10 cellular contexts compared by ENCODE assay signal in the genomic region with DNA sequence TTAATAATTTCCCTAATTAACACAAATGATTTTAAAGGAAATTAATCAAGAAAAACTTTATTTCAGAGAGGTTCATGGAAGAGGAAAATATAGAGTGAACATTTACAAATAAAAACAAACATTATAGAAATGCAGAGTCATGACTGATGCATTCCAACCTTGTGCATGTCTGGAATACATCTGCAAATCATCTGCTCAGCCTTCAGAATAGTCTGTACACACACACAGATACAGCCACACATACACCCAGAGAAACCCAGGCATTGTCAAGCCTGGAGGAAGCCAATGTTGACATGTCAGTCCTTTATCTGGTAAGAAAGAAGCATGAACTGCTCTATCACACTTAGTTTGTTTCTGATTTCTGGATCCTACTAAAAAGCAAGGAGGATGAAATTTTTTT.
DNase-seq lines count a peak whose midpoint lies in the region; TF ChIP-seq lines count a peak whose summit lies in the region.
"Had no signal": no experiment of that assay in that cellular context is flagged by ENCODE, and none has a peak within 500 bp of the region (broad histone marks: within the 10 kb centered on the region; RNA-seq: fewer than 3 reads in every experiment).

No MANE protein-coding gene starts in this region.

- H4K8ac ChIP-seq in trophoblast cell (ENCODE audit: low read depth, low read length): no peak overlapping the region

- H2BK5ac ChIP-seq in trophoblast cell (ENCODE audit: low read depth, low read length, poor library complexity): no peak overlapping the region

- H3K4me1 ChIP-seq in SJSA1 (replicated peaks): peaks cover 26% of the 10 kb centered on the region
- H3K4me1 ChIP-seq in trophoblast cell (ENCODE audit: control insufficient read depth in 1 of 2, insufficient read depth in 2 of 2, low read length in 2 of 2): peaks cover 3 to 8% of the 10 kb centered on the region in 2 experiments
- H3K4me1 ChIP-seq: prostate gland had no signal

- no peak overlapping the region for H4K12ac ChIP-seq in trophoblast cell (ENCODE audit: low read depth, low read length)

- H3K27me3 ChIP-seq in SJSA1 (replicated peaks): no peaks in the 10 kb centered on the region
- H3K27me3 ChIP-seq in trophoblast cell (ENCODE audit: insufficient read depth, low read length): no peaks in the 10 kb centered on the region
- H3K27me3 ChIP-seq: adrenal gland had no signal

- H3K18ac ChIP-seq in trophoblast cell (ENCODE audit: low read length): no peak overlapping the region

- no peak overlapping the region for H3K4ac ChIP-seq in trophoblast cell (ENCODE audit: low read depth, low read length)

- H3K27ac ChIP-seq in SJSA1: peak overlapping the region; percentile 97
- H3K27ac ChIP-seq in trophoblast cell (ENCODE audit: low read depth, low read length): no peak overlapping the region
- H3K27ac ChIP-seq: prostate gland had no signal

- H3K4me2 ChIP-seq in trophoblast cell (ENCODE audit: low read length): no peak overlapping the region

- no peak overlapping the region for H3K9ac ChIP-seq in trophoblast cell (ENCODE audit: low read length)

- no peak overlapping the region for H2BK120ac ChIP-seq in trophoblast cell (ENCODE audit: insufficient read depth, low read length, poor library complexity)

- peaks cover 8% of the 10 kb centered on the region for H3K79me1 ChIP-seq in trophoblast cell (ENCODE audit: low read length)

- no peaks in the 10 kb centered on the region for H3K79me2 ChIP-seq in trophoblast cell (ENCODE audit: control insufficient read depth, insufficient read depth, low read length, poor library complexity)

- no peak overlapping the region for H2BK12ac ChIP-seq in trophoblast cell (ENCODE audit: low read length)

- H3K14ac ChIP-seq in trophoblast cell (ENCODE audit: low read length): no peak overlapping the region

- H4K91ac ChIP-seq in trophoblast cell (ENCODE audit: low read depth, low read length): no peak overlapping the region

- H3K36me3 ChIP-seq in SJSA1 (no peaks in the 10 kb centered on the region), trophoblast cell (ENCODE audit: control insufficient read depth in 1 of 2, insufficient read depth in 2 of 2, low read length in 2 of 2) (no peaks in the 10 kb centered on the region)
- H3K36me3 ChIP-seq: adrenal gland, prostate gland had no signal

- H3K9me3 ChIP-seq in SJSA1 (replicated peaks) (no peaks in the 10 kb centered on the region), trophoblast cell (ENCODE audit: insufficient read depth, low read depth, low read length) (no peaks in the 10 kb centered on the region)
- H3K9me3 ChIP-seq: adrenal gland, prostate gland had no signal

- H2AFZ ChIP-seq in trophoblast cell (ENCODE audit: insufficient read depth, low read length, poor library complexity): no peak overlapping the region

- H3K4me3 ChIP-seq in AG10803 (ENCODE audit: low read length) (peak overlapping the region; percentile 29), SJSA1 (no peak overlapping the region), fibroblast of villous mesenchyme (ENCODE audit: low read depth, low read length) (no peak overlapping the region), trophoblast cell (ENCODE audit: low read depth, low read length) (no peak overlapping the region)
- H3K4me3 ChIP-seq: prostate gland had no signal

- TF ChIP-seq CTCF in AG10803 (conservative IDR thresholded peaks at IDR 0.05; ENCODE audit: low read length) (no peak), fibroblast of villous mesenchyme (IDR thresholded peaks at IDR 0.05; ENCODE audit: insufficient read depth, low read depth, low read length) (no peak)

- no peak overlapping the region for H3K23ac ChIP-seq in trophoblast cell (ENCODE audit: low read length)

- peak; percentile 92 for DNase-seq in AG10803 (ENCODE audit: low read depth)
- DNase-seq in SJSA1 (ENCODE audit: low read depth in 1 of 2, low spot score in 2 of 2): peak; percentile 60 to 71
- DNase-seq in fibroblast of villous mesenchyme (ENCODE audit: low read depth): peak; percentile 75
- DNase-seq in trophoblast cell: peak; percentile 7 to 61
- DNase-seq in germinal center (ENCODE audit: low spot score): no peak
- no peak for DNase-seq in cerebellar nuclear complex (lab: John Stamatoyannopoulos, UW)
- DNase-seq in stimulated activated CD4-positive, alpha-beta T cell treated with anti-CD3 and anti-CD28 coated beads, Interleukin-4, amount 100 ng/mL, for 24 hours: no peak
- no peak for DNase-seq in stimulated activated CD4-positive, alpha-beta T cell treated with anti-CD3 and anti-CD28 coated beads, Interleukin-1b, Interleukin-23, amount 100 ng/mL, for 48 hours

- H2AK5ac ChIP-seq in trophoblast cell (ENCODE audit: low read length): no peak overlapping the region

Comparison
In these comparisons a context has a peak if more than half of its experiments do, and no peak if none do; other contexts are left out.
1. DNase-seq: peak in AG10803 (single experiment), SJSA1 (2 of 2), fibroblast of villous mesenchyme (single experiment) and trophoblast cell (2 of 2); none in germinal center (single experiment), cerebellar nuclear complex (0 of 2), stimulated activated CD4-positive, alpha-beta T cell treated with anti-CD3 and anti-CD28 coated beads, Interleukin-4, amount 100 ng/mL, for 24 hours (single experiment) and stimulated activated CD4-positive, alpha-beta T cell treated with anti-CD3 and anti-CD28 coated beads, Interleukin-1b, Interleukin-23, amount 100 ng/mL, for 48 hours (single experiment).